In genomic region chr18:54357660-54358494, GRCh38 we compare ENCODE assay signal across 8 cellular contexts. TPM values are rescaled to one million over a fixed set of nuclear protein-coding genes. Genes with fewer than 3 reads are reported as not detected.
DNase-seq lines count a peak whose midpoint lies in the region; ATAC-seq and TF ChIP-seq lines count a peak whose summit lies in the region.

Gene C18orf54 (plus strand): TSS chr18:54357906. CDS start chr18:54360573, 2,667 bp downstream.
Gene STARD6 (minus strand): TSS chr18:54357858. CDS start chr18:54354573, 3,285 bp downstream.

- under 1% methylated on average over 62 of the region's 62 CpGs for WGBS in right cardiac atrium

- no peak within 1 kb of the TSS for H3K27ac ChIP-seq in right cardiac atrium (ENCODE audit: low read length)
- H3K27ac ChIP-seq in vagina = peak within 1 kb of the TSS; percentile 79

- no peaks in the 10 kb centered on the region for H3K36me3 ChIP-seq in vagina

- TF ChIP-seq POLR2A in vagina (IDR thresholded peaks at IDR 0.05) = peak in 1 of 2 donors; percentile 41

- H3K27me3 ChIP-seq in right cardiac atrium (ENCODE audit: control insufficient read depth, insufficient read depth) (no peaks in the 10 kb centered on the region), vagina (no peaks in the 10 kb centered on the region)

- H3K9me3 ChIP-seq in right cardiac atrium (ENCODE audit: control insufficient read depth, low read length) (no peaks in the 10 kb centered on the region), vagina (no peaks in the 10 kb centered on the region)

- DNase-seq in GM13977 (ENCODE audit: low spot score) (peak; percentile 94), NCI-H1436 treated with DMSO at 0.1 percent for 48 hours (lab: John Stamatoyannopoulos, UW) (peak; percentile 62), T follicular helper cell (ENCODE audit: low read depth) (peak; percentile 84), amniotic stem cell (lab: John Stamatoyannopoulos, UW) (peak; percentile 73), right cardiac atrium (peak; percentile 89 to 95 (median 94)), pulmonary artery endothelial cell (ENCODE audit: low read depth, low spot score) (peak; percentile 33), vagina (ENCODE audit: extremely low spot score in 2 of 2) (peak in 1 of 2 donors; percentile 84)

- H3K4me1 ChIP-seq in right cardiac atrium (ENCODE audit: control insufficient read depth, insufficient read depth, low read length) (no peaks in the 10 kb centered on the region), vagina (peaks cover 6% of the 10 kb centered on the region)

- peak; percentile 67 for TF ChIP-seq CTCF in GM13977 (IDR thresholded peaks at IDR 0.05; ENCODE audit: extremely low read depth, insufficient read depth, missing control alignments)
- TF ChIP-seq CTCF in vagina (IDR thresholded peaks at IDR 0.05) = peak in 2 of 3 experiments; percentile 14 to 69

- in situ Hi-C loops in GM13977 (cut with MboI; ENCODE audit: low pct_unique_long_range_greater_than_20kb, low sequenced_read_pairs, unreplicated experiment) = no loop called here

- intact Hi-C loops in right cardiac atrium (cut with DNase I) = no loop called here
- intact Hi-C loops in vagina (cut with DNase I) = no loop called here

- peak within 1 kb of the TSS; percentile 87 for H3K4me3 ChIP-seq in right cardiac atrium (ENCODE audit: low read length)
- H3K4me3 ChIP-seq in vagina = peak within 1 kb of the TSS; percentile 68 to 71

- ATAC-seq in HG02870 (IDR thresholded peaks at IDR 0.05; ENCODE audit: unreplicated experiment) = peak; percentile 89
- ATAC-seq in right cardiac atrium = peak; percentile 99 to 100

RNA-seq across cellular contexts. Expression of gene C18orf54, which starts in this region (rescaled TPM):
- 1 to 10 TPM in 3 of 4 donors, under 1 TPM in 1; 0.53 to 1.5 (median 1.2) TPM for total RNA-seq in right cardiac atrium
- 0.66 TPM for polyA plus RNA-seq in right cardiac atrium
- 6.9 and 14.8 TPM in 2 replicates for total RNA-seq in pulmonary artery endothelial cell
- 1.7 TPM for total RNA-seq in vagina

RNA-seq across cellular contexts. Expression of gene STARD6, which starts in this region (rescaled TPM):
- total RNA-seq in right cardiac atrium (not detected), pulmonary artery endothelial cell (0.33 TPM in 1 of 2 replicates, not detected in the other), vagina (not detected)
- not detected for polyA plus RNA-seq in right cardiac atrium
